ENCODE assay signal across 2 cellular contexts in genomic region chr5:165622864-165623536, GRCh38.
TF ChIP-seq lines count a peak whose summit lies in the region.

No MANE protein-coding gene starts in this region.

TF ChIP-seq in IMR-90, 13 proteins besides CTCF, POLR2A, EP300 and RAD21 (continued from another document):
- TF ChIP-seq SMC3 (IDR thresholded peaks at IDR 0.05; ENCODE audit: low read depth, low read length) (no peak), CHD1 (IDR thresholded peaks at IDR 0.05; ENCODE audit: low read depth, low read length) (no peak), ELK1 (IDR thresholded peaks at IDR 0.05; ENCODE audit: borderline replicate concordance, low read depth, low read length) (no peak), NFE2L2 (IDR thresholded peaks at IDR 0.05; ENCODE audit: low read depth, low read length) (no peak), BHLHE40 (IDR thresholded peaks at IDR 0.05; ENCODE audit: low read depth, low read length) (no peak), MXI1 (IDR thresholded peaks at IDR 0.05; ENCODE audit: borderline replicate concordance, low read depth, low read length) (no peak), RFX5 (IDR thresholded peaks at IDR 0.05; ENCODE audit: low read depth, low read length) (no peak), CEBPB (IDR thresholded peaks at IDR 0.05; ENCODE audit: low read depth, low read length) (no peak), MAFK (IDR thresholded peaks at IDR 0.05; ENCODE audit: low read depth, low read length) (no peak)

TF ChIP-seq in SK-N-SH, 30 proteins besides CTCF, POLR2A, EP300 and RAD21 (continued from another document):
- TF ChIP-seq REST (IDR thresholded peaks at IDR 0.05; ENCODE audit: low read depth, low read length) (no peak), MEF2A (IDR thresholded peaks at IDR 0.05; ENCODE audit: borderline replicate concordance, low read depth) (no peak), YY1 (IDR thresholded peaks at IDR 0.05; ENCODE audit: low read depth) (no peak), ELF1 (IDR thresholded peaks at IDR 0.05) (no peak), MAX (IDR thresholded peaks at IDR 0.05; ENCODE audit: low read depth) (no peak)
